ENCODE assay signal across 22 cellular contexts in genomic region chr3:157026091-157026490, GRCh38.
DNase-seq lines count a peak whose midpoint lies in the region; ATAC-seq and TF ChIP-seq lines count a peak whose summit lies in the region.
"Had no signal": no experiment of that assay in that cellular context is flagged by ENCODE, and none has a peak within 500 bp of the region (broad histone marks: within the 10 kb centered on the region; RNA-seq: fewer than 3 reads in every experiment).

No MANE protein-coding gene starts in this region.

- DNase-seq in GM04504 (ENCODE audit: low read depth), result peak; percentile 27
- DNase-seq in RWPE1 (ENCODE audit: low spot score), result peak; percentile 43
- DNase-seq in epithelial cell of prostate (ENCODE audit: low read depth, low spot score), result peak; percentile 12
- DNase-seq in myocyte (ENCODE audit: low read depth), result peak; percentile 11
- no peak for DNase-seq in activated gamma-delta T cell treated with Interleukin-2 at 50 U/mL for 16 hours
- no peak for DNase-seq in CD8-positive, alpha-beta T cell
- no peak for DNase-seq in smooth muscle cell (lab: John Stamatoyannopoulos, UW; ENCODE audit: unreplicated experiment)
- DNase-seq in NCI-H2196 treated with DMSO at 0.1 percent for 48 hours (lab: John Stamatoyannopoulos, UW; ENCODE audit: unreplicated experiment), result no peak
- DNase-seq: BE2C; CD4-positive, alpha-beta T cell; DMS79 treated with DMSO at 0.1 percent for 48 hours; KG1; NCI-H1048; NCI-H146; NCI-H2081; NCI-H2227 treated with DMSO at 0.1 percent for 48 hours; NCI-H524; Peyer's patch; SIG-M5 had no signal

- H3K4me2 ChIP-seq in smooth muscle cell, result no peak overlapping the region
- H3K4me2 ChIP-seq: GM23338 had no signal

- no peaks in the 10 kb centered on the region for H3K9me3 ChIP-seq in CD8-positive, alpha-beta T cell (ENCODE audit: low read length)
- no peaks in the 10 kb centered on the region for H3K9me3 ChIP-seq in smooth muscle cell (replicated peaks; ENCODE audit: low read depth)
- H3K9me3 ChIP-seq: BE2C, Peyer's patch had no signal

- no peak overlapping the region for H3K4me3 Mint-ChIP-seq in CD8-positive, alpha-beta T cell
- H3K4me3 Mint-ChIP-seq: CD4-positive, alpha-beta T cell; GM23338 had no signal

- H3F3A ChIP-seq in smooth muscle cell (ENCODE audit: low read depth), result no peaks in the 10 kb centered on the region

- H2AFZ ChIP-seq in smooth muscle cell (ENCODE audit: low read depth), result no peak overlapping the region
- H2AFZ ChIP-seq: GM23338 had no signal

- peak overlapping the region; percentile 53 for H3K27ac ChIP-seq in RWPE1
- H3K27ac ChIP-seq in epithelial cell of prostate, result no peak overlapping the region
- H3K27ac ChIP-seq in CD8-positive, alpha-beta T cell (ENCODE audit: low read depth, low read length), result no peak overlapping the region
- no peak overlapping the region for H3K27ac ChIP-seq in smooth muscle cell (ENCODE audit: low read depth)
- H3K27ac ChIP-seq: Peyer's patch had no signal

- no peaks in the 10 kb centered on the region for H3K4me1 ChIP-seq in CD8-positive, alpha-beta T cell (ENCODE audit: insufficient read depth, low read length)
- H3K4me1 ChIP-seq in smooth muscle cell (ENCODE audit: low read depth), result peaks cover under 1% of the 10 kb centered on the region
- H3K4me1 ChIP-seq: BE2C, Peyer's patch had no signal

- no peaks in the 10 kb centered on the region for H4K20me1 ChIP-seq in smooth muscle cell (ENCODE audit: low read depth)

- intact Hi-C loops in CD8-positive, alpha-beta T cell (cut with DNase I, micrococcal nuclease), result no loop called here

- TF ChIP-seq CTCF in RWPE1 (conservative IDR thresholded peaks at IDR 0.05; ENCODE audit: low read depth) (no peak), smooth muscle cell (IDR thresholded peaks at IDR 0.05; ENCODE audit: borderline replicate concordance, insufficient read depth, poor library complexity, severe bottlenecking) (no peak)
- TF ChIP-seq CTCF in CD8-positive, alpha-beta T cell (IDR thresholded peaks at IDR 0.05), result no peak

- H3K4me1 Mint-ChIP-seq in CD8-positive, alpha-beta T cell (ENCODE audit: low read depth), result peaks cover 7% of the 10 kb centered on the region
- H3K4me1 Mint-ChIP-seq: GM23338 had no signal

- H3K27me3 ChIP-seq in CD8-positive, alpha-beta T cell (ENCODE audit: insufficient read depth, low read length), result no peaks in the 10 kb centered on the region
- H3K27me3 ChIP-seq in smooth muscle cell (ENCODE audit: low read depth), result no peaks in the 10 kb centered on the region
- H3K27me3 ChIP-seq: BE2C, Peyer's patch had no signal

- peaks cover 12% of the 10 kb centered on the region for H3K27me3 Mint-ChIP-seq in CD8-positive, alpha-beta T cell (ENCODE audit: low read depth)

- H3K79me2 ChIP-seq in smooth muscle cell (ENCODE audit: low read depth), result no peaks in the 10 kb centered on the region

- no peak overlapping the region for H3K9ac ChIP-seq in smooth muscle cell (ENCODE audit: low read depth)

- 68% methylated on average over 1 of the region's 1 CpG for WGBS in smooth muscle cell (ENCODE audit: low lambda C conversion rate)

- H3K4me3 ChIP-seq in CD8-positive, alpha-beta T cell (ENCODE audit: low read depth, low read length), result no peak overlapping the region
- no peak overlapping the region for H3K4me3 ChIP-seq in smooth muscle cell
- H3K4me3 ChIP-seq: GM12878, GM23338, Peyer's patch had no signal

- no peaks in the 10 kb centered on the region for H3K9me3 Mint-ChIP-seq in CD8-positive, alpha-beta T cell
- H3K9me3 Mint-ChIP-seq: CD4-positive, alpha-beta T cell; GM23338 had no signal

- POLR2A ChIA-PET in RWPE1 (lab: Yijun Ruan, JAX; ENCODE audit: low non-redundant PET), result no interaction called here
- POLR2A ChIA-PET in CD8-positive, alpha-beta T cell (lab: Charles Lee), result interaction anchor here (0.6 kb wide), 1 partner anchor 61 kb away, joined by 3 read pairs; no protein-coding TSS in a partner anchor

- CTCF ChIA-PET in RWPE1 (lab: Yijun Ruan, JAX), result interaction anchor here (0.6 kb wide), 2 partner anchors 50 to 72 kb away, joined by 3 to 5 read pairs; no protein-coding TSS in a partner anchor
- CTCF ChIA-PET in CD8-positive, alpha-beta T cell (lab: Charles Lee), result no interaction called here

- no peak for ATAC-seq in CD8-positive, alpha-beta T cell
- ATAC-seq: GM12878, GM23338, HCT116 had no signal

- no peaks in the 10 kb centered on the region for H3K36me3 ChIP-seq in CD8-positive, alpha-beta T cell (ENCODE audit: insufficient read depth, low read length)
- H3K36me3 ChIP-seq in smooth muscle cell (ENCODE audit: low read depth), result no peaks in the 10 kb centered on the region
- H3K36me3 ChIP-seq: BE2C, Peyer's patch had no signal

- no peaks in the 10 kb centered on the region for H3K36me3 Mint-ChIP-seq in CD8-positive, alpha-beta T cell

- no peak overlapping the region for H3K27ac Mint-ChIP-seq in CD8-positive, alpha-beta T cell
- H3K27ac Mint-ChIP-seq: CD4-positive, alpha-beta T cell; GM23338 had no signal

Comparison
In these comparisons a context has a peak if more than half of its experiments do, and no peak if none do; other contexts are left out.
1. DNase-seq: peak in GM04504 (single experiment), RWPE1 (single experiment), epithelial cell of prostate (single experiment) and myocyte (single experiment); none in activated gamma-delta T cell treated with Interleukin-2 at 50 U/mL for 16 hours (single experiment), CD8-positive, alpha-beta T cell (0 of 7), smooth muscle cell (single experiment) and NCI-H2196 treated with DMSO at 0.1 percent for 48 hours (single experiment).